ENCODE assay signal across 1 cellular context in the genomic region with DNA sequence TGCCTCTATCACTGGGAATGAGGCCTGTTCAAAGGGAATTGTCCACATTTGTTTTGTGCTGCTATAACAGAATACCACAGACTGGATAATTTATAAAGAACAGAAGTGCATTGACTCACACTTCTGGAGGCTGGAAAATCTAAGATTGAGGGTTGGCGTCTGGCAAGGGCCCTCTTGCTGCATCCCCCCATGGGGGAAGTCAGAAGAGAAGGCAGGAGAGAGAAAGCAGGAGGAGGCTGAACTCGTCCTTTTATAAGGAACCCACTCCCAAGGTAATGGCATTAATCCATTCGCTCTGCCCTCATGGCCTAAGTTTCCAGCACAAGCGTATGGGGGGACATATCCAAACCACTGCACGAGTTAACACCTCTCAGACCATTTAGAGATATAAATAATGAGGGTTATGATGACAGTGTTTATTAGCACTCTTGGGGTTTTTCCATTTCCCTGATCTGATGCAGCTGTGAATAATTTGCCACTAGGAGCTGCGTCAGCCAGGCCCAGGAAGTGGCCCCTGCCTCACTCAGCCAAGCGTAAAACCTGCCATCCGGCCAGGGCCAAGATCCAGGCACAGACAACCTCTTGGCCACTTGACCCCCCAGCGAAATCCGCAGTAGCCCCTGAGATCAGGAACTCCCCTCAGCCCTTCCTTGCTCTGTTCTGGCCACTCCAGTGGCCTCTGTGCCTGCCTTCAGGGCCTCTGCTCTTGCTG.
TF ChIP-seq lines count a peak whose summit lies in the region.

No MANE protein-coding gene starts in this region.

TF ChIP-seq in GM12878, 131 proteins besides CTCF, POLR2A, EP300 and RAD21 (continued from another document):
- TF ChIP-seq, protein P1, sequence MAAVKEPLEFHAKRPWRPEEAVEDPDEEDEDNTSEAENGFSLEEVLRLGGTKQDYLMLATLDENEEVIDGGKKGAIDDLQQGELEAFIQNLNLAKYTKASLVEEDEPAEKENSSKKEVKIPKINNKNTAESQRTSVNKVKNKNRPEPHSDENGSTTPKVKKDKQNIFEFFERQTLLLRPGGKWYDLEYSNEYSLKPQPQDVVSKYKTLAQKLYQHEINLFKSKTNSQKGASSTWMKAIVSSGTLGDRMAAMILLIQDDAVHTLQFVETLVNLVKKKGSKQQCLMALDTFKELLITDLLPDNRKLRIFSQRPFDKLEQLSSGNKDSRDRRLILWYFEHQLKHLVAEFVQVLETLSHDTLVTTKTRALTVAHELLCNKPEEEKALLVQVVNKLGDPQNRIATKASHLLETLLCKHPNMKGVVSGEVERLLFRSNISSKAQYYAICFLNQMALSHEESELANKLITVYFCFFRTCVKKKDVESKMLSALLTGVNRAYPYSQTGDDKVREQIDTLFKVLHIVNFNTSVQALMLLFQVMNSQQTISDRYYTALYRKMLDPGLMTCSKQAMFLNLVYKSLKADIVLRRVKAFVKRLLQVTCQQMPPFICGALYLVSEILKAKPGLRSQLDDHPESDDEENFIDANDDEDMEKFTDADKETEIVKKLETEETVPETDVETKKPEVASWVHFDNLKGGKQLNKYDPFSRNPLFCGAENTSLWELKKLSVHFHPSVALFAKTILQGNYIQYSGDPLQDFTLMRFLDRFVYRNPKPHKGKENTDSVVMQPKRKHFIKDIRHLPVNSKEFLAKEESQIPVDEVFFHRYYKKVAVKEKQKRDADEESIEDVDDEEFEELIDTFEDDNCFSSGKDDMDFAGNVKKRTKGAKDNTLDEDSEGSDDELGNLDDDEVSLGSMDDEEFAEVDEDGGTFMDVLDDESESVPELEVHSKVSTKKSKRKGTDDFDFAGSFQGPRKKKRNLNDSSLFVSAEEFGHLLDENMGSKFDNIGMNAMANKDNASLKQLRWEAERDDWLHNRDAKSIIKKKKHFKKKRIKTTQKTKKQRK (IDR thresholded peaks at IDR 0.05; ENCODE audit: low read depth, low read length), result no peak
- peak; percentile 85 for TF ChIP-seq IKZF1 (conservative IDR thresholded peaks at IDR 0.05)
- peak; percentile 66 for TF ChIP-seq ATF7 (IDR thresholded peaks at IDR 0.05; ENCODE audit: low read depth)
- TF ChIP-seq SMARCA5 (IDR thresholded peaks at IDR 0.05), result peak; percentile 26; the same call in 1 of the 2 replicates
- peak; percentile 38; the same call in 1 of the 2 replicates for TF ChIP-seq EED (IDR thresholded peaks at IDR 0.05; ENCODE audit: low read depth)
- TF ChIP-seq JUNB (IDR thresholded peaks at IDR 0.05), result no peak
- no peak for TF ChIP-seq ZNF207 (IDR thresholded peaks at IDR 0.05; ENCODE audit: borderline replicate concordance)
- 0 out of 2 replicates have a peak, but pooled peaks have one; percentile 23 for TF ChIP-seq CREB1 (IDR thresholded peaks at IDR 0.05; ENCODE audit: low read depth)
- TF ChIP-seq CHD2 (IDR thresholded peaks at IDR 0.05; ENCODE audit: borderline replicate concordance, low read depth, low read length), result peak; percentile 52; the same call in 1 of the 2 replicates
- peak; percentile 24 for TF ChIP-seq RELA (IDR thresholded peaks at IDR 0.05; ENCODE audit: borderline replicate concordance, partially characterized antibody)
- TF ChIP-seq MYB (IDR thresholded peaks at IDR 0.05; ENCODE audit: borderline replicate concordance, low read depth, low read length), result no peak
- TF ChIP-seq NR2F1 (conservative IDR thresholded peaks at IDR 0.05), result peak; percentile 94
TF ChIP-seq in GM12878: peak in this region for 29.
